Comparison of ENCODE assay signal across 16 cellular contexts in the genomic region with DNA sequence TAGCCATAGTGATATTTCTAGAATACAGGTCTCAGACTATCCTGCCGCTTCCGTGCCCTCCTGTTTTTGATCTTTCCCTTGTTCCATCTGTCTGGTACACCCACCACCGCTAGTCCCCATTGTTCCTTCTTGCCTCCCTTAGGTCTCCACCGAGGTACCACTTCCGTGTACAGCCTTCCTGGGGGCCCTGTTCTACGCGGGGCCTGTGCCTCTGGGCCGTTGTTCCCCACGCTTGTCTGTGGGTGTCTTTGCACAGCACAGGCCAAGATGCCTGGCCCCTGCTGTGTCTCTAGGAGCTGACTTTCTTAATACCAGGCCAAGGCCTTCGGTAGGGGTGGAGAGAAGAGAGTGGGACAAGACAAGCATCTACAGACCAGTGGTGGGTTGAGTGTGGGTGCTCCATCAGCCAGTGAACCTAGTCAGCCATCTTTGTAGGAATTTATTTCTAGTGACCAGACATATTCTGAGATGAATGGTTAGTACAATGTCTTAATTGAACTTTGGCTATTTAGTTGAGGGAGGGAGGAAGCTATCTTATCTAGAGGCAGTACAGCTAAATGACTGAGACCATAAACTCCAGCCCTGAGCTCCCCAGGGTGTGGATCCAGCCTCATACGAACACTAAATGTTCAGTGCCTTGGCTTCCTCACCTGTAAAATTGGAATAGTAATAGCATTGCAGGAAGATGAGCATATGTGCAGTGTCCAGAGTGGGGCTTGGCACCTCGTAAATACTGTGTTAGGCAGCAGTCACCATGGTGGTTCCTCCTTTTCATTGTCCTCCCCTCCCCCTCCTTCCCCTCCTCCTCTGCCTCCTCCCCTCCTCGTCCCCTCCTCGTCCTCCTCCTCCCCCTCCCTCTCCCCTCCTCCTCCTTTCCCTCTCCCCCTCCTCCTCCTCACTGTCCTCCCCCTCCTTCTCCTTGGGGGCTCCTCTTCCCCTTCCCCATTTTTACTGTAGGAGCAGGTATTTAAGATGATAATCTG.
DNase-seq lines count a peak whose midpoint lies in the region; ATAC-seq and TF ChIP-seq lines count a peak whose summit lies in the region.
"Had no signal": no experiment of that assay in that cellular context is flagged by ENCODE, and none has a peak within 500 bp of the region (broad histone marks: within the 10 kb centered on the region; RNA-seq: fewer than 3 reads in every experiment).

No MANE protein-coding gene starts in this region.

- no peak overlapping the region for H3K4me3 ChIP-seq in DND-41 (ENCODE audit: low read depth in 1 of 2, low read length in 2 of 2)
- no peak overlapping the region for H3K4me3 ChIP-seq in Loucy (ENCODE audit: low read length, poor library complexity, severe bottlenecking)
- no peak overlapping the region for H3K4me3 ChIP-seq in colonic mucosa
- H3K4me3 ChIP-seq: ovary had no signal

- intact Hi-C loops in colonic mucosa (cut with DNase I): no loop called here

- ATAC-seq in DND-41 (ENCODE audit: insufficient read depth, low read depth): no peak
- no peak for ATAC-seq in HG03108 (IDR thresholded peaks at IDR 0.05; ENCODE audit: unreplicated experiment)

- H4K20me1 ChIP-seq in DND-41 (ENCODE audit: insufficient read depth, low read length) (peaks cover 95% of the 10 kb centered on the region), Loucy (ENCODE audit: insufficient read depth, low read length, poor library complexity, severe bottlenecking) (peaks cover 3% of the 10 kb centered on the region)

- peaks cover 8% of the 10 kb centered on the region for H3K4me1 ChIP-seq in DND-41 (ENCODE audit: insufficient read depth, low read length)
- H3K4me1 ChIP-seq in Loucy (ENCODE audit: insufficient read depth, low read length, poor library complexity, severe bottlenecking): peaks cover 69% of the 10 kb centered on the region
- H3K4me1 ChIP-seq in colonic mucosa: peaks cover 6% of the 10 kb centered on the region

- H3K9me2 ChIP-seq in Loucy (replicated peaks; ENCODE audit: low read depth, low read length): no peaks in the 10 kb centered on the region
- H3K9me2 ChIP-seq: SK-N-SH had no signal

- H3K36me3 Mint-ChIP-seq in nephron progenitor cell (ENCODE audit: low read depth): peaks cover 18% of the 10 kb centered on the region

- H3K9ac ChIP-seq in DND-41 (ENCODE audit: low read depth, low read length) (no peak overlapping the region), Loucy (ENCODE audit: low read depth, low read length, poor library complexity, severe bottlenecking) (peak overlapping the region; percentile 55), colonic mucosa (ENCODE audit: low read depth in 2 of 2, low read length in 2 of 2) (no peak overlapping the region)
- H3K9ac ChIP-seq: SK-N-SH had no signal

- H3F3A ChIP-seq in Loucy (ENCODE audit: low read depth): no peaks in the 10 kb centered on the region

- DNase-seq in DND-41 (no peak), colonic mucosa (peak; percentile 43), nephron progenitor cell (no peak), DMS53 treated with DMSO at 0.1 percent for 48 hours (lab: John Stamatoyannopoulos, UW; ENCODE audit: unreplicated experiment) (no peak), NK-92 (lab: John Stamatoyannopoulos, UW; ENCODE audit: unreplicated experiment) (no peak), SKM-1 (lab: John Stamatoyannopoulos, UW; ENCODE audit: unreplicated experiment) (no peak)
- DNase-seq: activated effector memory CD4-positive, alpha-beta T cell treated with Interleukin-2 at 50 U/mL for 16 hours; cerebellar nuclear complex; hypothalamus; NCI-H1092; NCI-H2171; NCI-H82; SK-N-SH had no signal

- H3K9me3 ChIP-seq in DND-41 (ENCODE audit: insufficient read depth, low read length, severe bottlenecking): no peaks in the 10 kb centered on the region
- H3K9me3 ChIP-seq in Loucy (ENCODE audit: insufficient read depth, low read depth, low read length): no peaks in the 10 kb centered on the region
- H3K9me3 ChIP-seq in colonic mucosa: no peaks in the 10 kb centered on the region
- H3K9me3 ChIP-seq: ovary, SK-N-SH had no signal

- TF ChIP-seq CTCF in DND-41 (IDR thresholded peaks at IDR 0.05; ENCODE audit: borderline replicate concordance, extremely low read depth, low read length, poor library complexity, severe bottlenecking) (no peak), Loucy (conservative IDR thresholded peaks at IDR 0.05; ENCODE audit: low read length) (no peak), colonic mucosa (IDR thresholded peaks at IDR 0.05) (no peak), nephron progenitor cell (IDR thresholded peaks at IDR 0.05) (no peak)

- peaks cover 78% of the 10 kb centered on the region for H3K4me1 Mint-ChIP-seq in nephron progenitor cell

- no peaks in the 10 kb centered on the region for H3K27me3 ChIP-seq in DND-41 (ENCODE audit: insufficient read depth, low read length, poor library complexity)
- no peaks in the 10 kb centered on the region for H3K27me3 ChIP-seq in Loucy (ENCODE audit: insufficient read depth, low read length, poor library complexity, severe bottlenecking)
- H3K27me3 ChIP-seq in colonic mucosa: no peaks in the 10 kb centered on the region
- H3K27me3 ChIP-seq: ovary had no signal

- no peaks in the 10 kb centered on the region for H3K9me3 Mint-ChIP-seq in nephron progenitor cell

- peak overlapping the region; percentile 74 for H3K27ac Mint-ChIP-seq in nephron progenitor cell

- peaks cover 100% of the 10 kb centered on the region for H3K79me2 ChIP-seq in DND-41 (ENCODE audit: insufficient read depth, low read length)
- H3K79me2 ChIP-seq in Loucy (ENCODE audit: insufficient read depth, low read length): peaks cover 97% of the 10 kb centered on the region

- H3K4me2 ChIP-seq in DND-41 (ENCODE audit: insufficient read depth, low read length) (no peak overlapping the region), Loucy (ENCODE audit: low read depth, low read length, poor library complexity, severe bottlenecking) (peak overlapping the region; percentile 57)
- H3K4me2 ChIP-seq: SK-N-SH had no signal

- H3K4me3 Mint-ChIP-seq in nephron progenitor cell: no peak overlapping the region

- peaks cover 5% of the 10 kb centered on the region for H3K27me3 Mint-ChIP-seq in nephron progenitor cell (ENCODE audit: low read depth, poor library complexity)

- peaks cover 77% of the 10 kb centered on the region for H3K36me3 ChIP-seq in DND-41 (ENCODE audit: insufficient read depth, low read length)
- H3K36me3 ChIP-seq in Loucy (ENCODE audit: insufficient read depth, low read length): peaks cover 37% of the 10 kb centered on the region; the same call in 1 of the 2 replicates
- H3K36me3 ChIP-seq in colonic mucosa: no peaks in the 10 kb centered on the region
- H3K36me3 ChIP-seq: ovary had no signal

- no peak overlapping the region for H2AFZ ChIP-seq in DND-41 (ENCODE audit: low read depth, low read length)
- no peak overlapping the region for H2AFZ ChIP-seq in Loucy (ENCODE audit: low read length)

- 0 out of 2 replicates have a peak overlapping the region, but pooled peaks have one; percentile 7 for H3K27ac ChIP-seq in DND-41 (ENCODE audit: low read length)
- peak overlapping the region; percentile 25 for H3K27ac ChIP-seq in colonic mucosa
- H3K27ac ChIP-seq: ovary had no signal
